ENCODE assay signal across 10 cellular contexts in genomic region chr19:41981724-41982123, GRCh38. TPM values are rescaled to one million over a fixed set of nuclear protein-coding genes. Genes with fewer than 3 reads are reported as not detected.
"Had no signal": no experiment of that assay in that cellular context is flagged by ENCODE, and none has a peak within 500 bp of the region (broad histone marks: within the 10 kb centered on the region; RNA-seq: fewer than 3 reads in every experiment).

No MANE protein-coding gene starts in this region.

- H3K27ac ChIP-seq: GM23248, KMS-11 had no signal

- DNase-seq: GM23248, GOT3, H7, KBM-7 had no signal

- ATAC-seq: HCT116 had no signal

- H3K4me3 ChIP-seq: GM23248, HAP-1 had no signal

- H2AFZ ChIP-seq: GM23248 had no signal

- FAIRE-seq: HTR-8/SVneo had no signal

- H3K9me3 ChIP-seq: HAP-1 had no signal

- H3K9ac ChIP-seq: GM23248, KMS-11 had no signal

- H3K4me2 ChIP-seq: KMS-11 had no signal

- H3K4me1 ChIP-seq: HAP-1 had no signal

RNA-seq across cellular contexts. Expression of gene ERFL, which starts 53.5 kb away (rescaled TPM):
- total RNA-seq: GM23248, H4, H7 had no signal
- polyA plus RNA-seq: GM23248, IgD-negative memory B cell had no signal
